In genomic region chr19:44684892-44685847, GRCh38 we compare ENCODE assay signal across 8 cellular contexts. TPM values are rescaled to one million over a fixed set of nuclear protein-coding genes. Genes with fewer than 3 reads are reported as not detected.
DNase-seq lines count a peak whose midpoint lies in the region; ATAC-seq and TF ChIP-seq lines count a peak whose summit lies in the region.

No MANE protein-coding gene starts in this region.

- no peak overlapping the region for H3K9ac ChIP-seq in DND-41 (ENCODE audit: low read depth, low read length)

- no peak for TF ChIP-seq CTCF in DND-41 (IDR thresholded peaks at IDR 0.05; ENCODE audit: borderline replicate concordance, extremely low read depth, low read length, poor library complexity, severe bottlenecking)
- no peak for TF ChIP-seq CTCF in esophagus muscularis mucosa (IDR thresholded peaks at IDR 0.05)
- TF ChIP-seq CTCF in osteocyte (IDR thresholded peaks at IDR 0.05): no peak

- H3K4me3 ChIP-seq in DND-41 (ENCODE audit: low read depth in 1 of 2, low read length in 2 of 2): no peak overlapping the region
- no peak overlapping the region for H3K4me3 ChIP-seq in esophagus muscularis mucosa

- no peak overlapping the region for H3K4me2 ChIP-seq in DND-41 (ENCODE audit: insufficient read depth, low read length)

- H2AFZ ChIP-seq in DND-41 (ENCODE audit: low read depth, low read length): no peak overlapping the region

- H3K27me3 Mint-ChIP-seq in osteocyte (ENCODE audit: unreplicated experiment): no peaks in the 10 kb centered on the region

- H3K27ac Mint-ChIP-seq in osteocyte (ENCODE audit: unreplicated experiment): peak overlapping the region; percentile 49

- no peak overlapping the region for H3K27ac ChIP-seq in DND-41 (ENCODE audit: low read length)
- peak overlapping the region; percentile 6 to 50 (median 33) for H3K27ac ChIP-seq in esophagus muscularis mucosa (replicated peaks in 1 of 4)

- H3K4me3 Mint-ChIP-seq in osteocyte (ENCODE audit: unreplicated experiment): no peak overlapping the region

- H3K9me3 Mint-ChIP-seq in osteocyte (ENCODE audit: unreplicated experiment): no peaks in the 10 kb centered on the region

- H4K20me1 ChIP-seq in DND-41 (ENCODE audit: insufficient read depth, low read length): no peaks in the 10 kb centered on the region

- TF ChIP-seq EP300 in esophagus muscularis mucosa (IDR thresholded peaks at IDR 0.05): no peak

- peak; percentile 12 for DNase-seq in DND-41
- DNase-seq in OCI-M1 (lab: John Stamatoyannopoulos, UW): peak; percentile 36
- no peak for DNase-seq in esophagus muscularis mucosa (ENCODE audit: extremely low spot score)
- DNase-seq in osteocyte (ENCODE audit: extremely low spot score, unreplicated experiment): no peak
- no peak for DNase-seq in NCI-H2081 treated with DMSO at 0.1 percent for 48 hours (lab: John Stamatoyannopoulos, UW)
- DNase-seq in cerebellum (ENCODE audit: low spot score): no peak
- DNase-seq in SKM-1 treated with dmso at 0.1 percent for 144 hours (lab: John Stamatoyannopoulos, UW; ENCODE audit: unreplicated experiment): no peak

- no peaks in the 10 kb centered on the region for H3K27me3 ChIP-seq in DND-41 (ENCODE audit: insufficient read depth, low read length, poor library complexity)
- H3K27me3 ChIP-seq in esophagus muscularis mucosa: no peaks in the 10 kb centered on the region

- intact Hi-C loops in esophagus muscularis mucosa (cut with DNase I): loop anchor here (5.0 kb wide), 1 partner anchor 37 kb away; no protein-coding TSS in a partner anchor

- TF ChIP-seq POLR2A in esophagus muscularis mucosa (IDR thresholded peaks at IDR 0.05; ENCODE audit: low read depth): no peak

- 33% methylated on average over 25 of the region's 25 CpGs for WGBS in esophagus muscularis mucosa

- ATAC-seq in DND-41 (ENCODE audit: insufficient read depth, low read depth): no peak
- no peak for ATAC-seq in HG03521 (IDR thresholded peaks at IDR 0.05; ENCODE audit: unreplicated experiment)

- H3K9me3 ChIP-seq in DND-41 (ENCODE audit: insufficient read depth, low read length, severe bottlenecking) (no peaks in the 10 kb centered on the region), esophagus muscularis mucosa (no peaks in the 10 kb centered on the region)

- H3K36me3 ChIP-seq in DND-41 (ENCODE audit: insufficient read depth, low read length) (no peaks in the 10 kb centered on the region), esophagus muscularis mucosa (peaks cover 6 to 30% (median 22%) of the 10 kb centered on the region in 4 donors)

- H3K36me3 Mint-ChIP-seq in osteocyte (ENCODE audit: unreplicated experiment): no peaks in the 10 kb centered on the region

- peaks cover 19% of the 10 kb centered on the region for H3K4me1 Mint-ChIP-seq in osteocyte (ENCODE audit: unreplicated experiment)

- H3K4me1 ChIP-seq in DND-41 (ENCODE audit: insufficient read depth, low read length) (no peaks in the 10 kb centered on the region), esophagus muscularis mucosa (peaks cover 8 to 21% (median 16%) of the 10 kb centered on the region in 4 donors)

- H3K79me2 ChIP-seq in DND-41 (ENCODE audit: insufficient read depth, low read length): no peaks in the 10 kb centered on the region

RNA-seq across cellular contexts. Expression of gene CEACAM16, which starts 13.8 kb away (rescaled TPM):
- total RNA-seq in esophagus muscularis mucosa: not detected
- total RNA-seq in osteocyte: not detected in 2 replicates
- total RNA-seq in cerebellum: not detected

RNA-seq across cellular contexts. Expression of gene CEACAM19, which starts 13.9 kb away (rescaled TPM):
- total RNA-seq in esophagus muscularis mucosa: 1 to 10 TPM; 2.5 to 5.1 (median 3.7) TPM
- 6.3 and 7.4 TPM in 2 replicates for total RNA-seq in osteocyte
- total RNA-seq in cerebellum: 1.8 TPM

RNA-seq across cellular contexts. Expression of gene PVR, which starts 41.5 kb away (rescaled TPM):
- 10 to 100 TPM; 20.8 to 58.3 (median 49.0) TPM for total RNA-seq in esophagus muscularis mucosa
- total RNA-seq in osteocyte: 29.2 and 31.4 TPM in 2 replicates
- 15.9 TPM for total RNA-seq in cerebellum

Comparison
In these comparisons a context has a peak if more than half of its experiments do, and no peak if none do; other contexts are left out.
1. DNase-seq: peak in DND-41 (single experiment) and OCI-M1 (single experiment); none in esophagus muscularis mucosa (single experiment), osteocyte (single experiment), NCI-H2081 treated with DMSO at 0.1 percent for 48 hours (single experiment), cerebellum (single experiment) and SKM-1 treated with dmso at 0.1 percent for 144 hours (single experiment).